In the genomic region with DNA sequence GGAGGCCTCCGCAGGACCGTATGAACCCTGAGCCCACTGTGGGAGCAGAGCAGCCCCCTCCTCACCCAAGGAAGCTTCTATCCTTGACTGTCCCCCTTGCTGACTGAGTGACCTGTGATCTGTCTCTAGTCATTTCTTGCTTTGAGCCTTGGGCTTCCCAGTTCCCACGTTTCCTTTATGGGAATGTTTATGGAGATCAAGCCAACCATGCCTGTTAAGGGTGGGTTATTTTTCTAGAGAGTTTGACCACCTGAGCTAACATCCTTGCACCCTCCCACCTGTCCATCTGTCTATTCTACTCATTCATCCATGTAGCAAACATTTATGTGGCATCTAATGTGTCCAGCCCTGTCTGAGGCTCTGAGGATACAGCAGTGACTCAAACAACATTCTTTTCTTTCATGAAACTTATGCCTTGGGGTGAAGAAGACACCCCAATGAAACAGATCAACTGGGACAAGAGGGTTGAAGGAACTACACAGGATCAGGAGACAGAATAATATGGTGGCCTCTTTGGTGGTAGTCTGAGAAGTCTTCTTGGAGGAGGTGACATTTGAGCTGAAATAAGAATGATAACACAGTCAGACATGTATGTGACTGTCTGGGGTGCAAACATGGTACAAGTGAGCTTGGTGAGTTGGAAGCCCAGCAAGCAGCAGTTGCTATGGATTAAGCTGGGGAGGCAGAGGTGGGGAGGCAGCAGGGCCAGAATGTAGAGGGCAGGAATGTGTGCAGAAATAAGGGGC, we compare ENCODE assay signal across 9 cellular contexts. TPM values are rescaled to one million over a fixed set of nuclear protein-coding genes. Genes with fewer than 3 reads are reported as not detected.
DNase-seq lines count a peak whose midpoint lies in the region; ATAC-seq and TF ChIP-seq lines count a peak whose summit lies in the region.
"Had no signal": no experiment of that assay in that cellular context is flagged by ENCODE, and none has a peak within 500 bp of the region (broad histone marks: within the 10 kb centered on the region; RNA-seq: fewer than 3 reads in every experiment).

No MANE protein-coding gene starts in this region.

- H3K27me3 ChIP-seq in NT2/D1 (ENCODE audit: insufficient read depth, insufficient read length) (no peaks in the 10 kb centered on the region), sigmoid colon (no peaks in the 10 kb centered on the region)

- H3K36me3 ChIP-seq in NT2/D1 (ENCODE audit: insufficient read depth, insufficient read length, low read length) (peaks cover 24% of the 10 kb centered on the region), sigmoid colon (peaks cover 0 to 8% (median 0%) of the 10 kb centered on the region in 4 donors)

- TF ChIP-seq CTCF in GM13976 (IDR thresholded peaks at IDR 0.05; ENCODE audit: borderline replicate concordance, control extremely low read depth, extremely low read depth, insufficient read depth, missing control alignments) = no peak
- no peak for TF ChIP-seq CTCF in sigmoid colon (IDR thresholded peaks at IDR 0.05)

- intact Hi-C loops in sigmoid colon (cut with DNase I) = no loop called here
- intact Hi-C loops in sciatic nerve (cut with DNase I) = no loop called here

- H3K9ac ChIP-seq in NT2/D1 (ENCODE audit: insufficient read length, low read depth) = peak overlapping the region; percentile 42

- no peak for ATAC-seq in sciatic nerve
- no peak for ATAC-seq in HG03354 (IDR thresholded peaks at IDR 0.05; ENCODE audit: poor library complexity, severe bottlenecking, unreplicated experiment)

- DNase-seq in GM13976 (ENCODE audit: low spot score) (peak; percentile 25), NT2/D1 (ENCODE audit: low read depth, low spot score) (no peak), foreskin melanocyte (peak; percentile 18), sigmoid colon (no peak), sciatic nerve (ENCODE audit: low spot score) (no peak), midbrain (lab: John Stamatoyannopoulos, UW) (no peak), occipital lobe (lab: John Stamatoyannopoulos, UW) (no peak)
- DNase-seq: NCI-H1436 had no signal

- no peak for TF ChIP-seq EP300 in sigmoid colon (IDR thresholded peaks at IDR 0.05)

- TF ChIP-seq POLR2A in sigmoid colon (IDR thresholded peaks at IDR 0.05) = no peak

- H3K27ac ChIP-seq in sigmoid colon = peak overlapping the region; percentile 14 to 64 (median 46)

- H3K4me1 ChIP-seq in NT2/D1 (ENCODE audit: insufficient read depth, insufficient read length) (peaks cover 7% of the 10 kb centered on the region), sigmoid colon (peaks cover 0 to 17% (median 16%) of the 10 kb centered on the region in 4 donors)

- in situ Hi-C loops in GM13976 (cut with MboI; ENCODE audit: low sequenced_read_pairs, unreplicated experiment) = no loop called here

- H3K4me3 ChIP-seq in NT2/D1 (ENCODE audit: insufficient read length, low read depth) = no peak overlapping the region
- H3K4me3 ChIP-seq in sigmoid colon = peak overlapping the region in 2 of 4 donors; percentile 27

- WGBS in sigmoid colon, 2 donors = 95 to 96% methylated on average over 3 of the region's 3 CpGs

- H3K9me3 ChIP-seq in NT2/D1 (ENCODE audit: insufficient read depth, low read length) (peaks cover 29% of the 10 kb centered on the region), sigmoid colon (no peaks in the 10 kb centered on the region)

RNA-seq across cellular contexts. Expression of gene CERS4, which starts 30.5 kb away (rescaled TPM):
- 10 to 100 TPM; 24.1 to 40.0 (median 30.2) TPM for total RNA-seq in sigmoid colon
- 10 to 100 TPM in 2 of 3 donors, 1 to 10 TPM in 1; 1.4 to 18.6 (median 11.4) TPM for polyA plus RNA-seq in sigmoid colon
- 66.9 TPM for total RNA-seq in sciatic nerve
- total RNA-seq in occipital lobe = 50.7 TPM

Comparison
In these comparisons a context has a peak if more than half of its experiments do, and no peak if none do; other contexts are left out.
1. DNase-seq: peak in GM13976 (single experiment) and foreskin melanocyte (single experiment); none in NT2/D1 (single experiment), sigmoid colon (single experiment), sciatic nerve (single experiment), midbrain (single experiment) and occipital lobe (single experiment).